13 cellular contexts compared by ENCODE assay signal in genomic region chr11:34977039-34977906, GRCh38.
A peak's percentile ranks its signal among the peaks of the same experiment; 100 is the strongest.
DNase-seq lines count a peak whose midpoint lies in the region; TF ChIP-seq lines count a peak whose summit lies in the region.
"Had no signal": no experiment of that assay in that cellular context is flagged by ENCODE, and none has a peak within 500 bp of the region (broad histone marks: within the 10 kb centered on the region; RNA-seq: fewer than 3 reads in every experiment).

No MANE protein-coding gene starts in this region.

- DNase-seq in SIG-M5 treated with dmso at 0.1 percent for 504 hours (lab: John Stamatoyannopoulos, UW; ENCODE audit: unreplicated experiment) (peak; percentile 39), SIG-M5 (lab: John Stamatoyannopoulos, UW) (no peak), SK-N-SH (no peak), fibroblast of the conjunctiva (ENCODE audit: low read depth) (peak; percentile 42), uterus (no peak), GM10248 (ENCODE audit: extremely low spot score) (no peak), NCI-H1092 treated with DMSO at 0.1 percent for 48 hours (lab: John Stamatoyannopoulos, UW) (no peak), pons (ENCODE audit: low spot score) (no peak)
- DNase-seq: amygdala, immature natural killer cell, NCI-H774, posterior cingulate gyrus had no signal

- no peaks in the 10 kb centered on the region for H4K20me1 ChIP-seq in SK-N-SH (ENCODE audit: insufficient read depth)

- 6% methylated on average over 6 of the region's 6 CpGs for WGBS in SK-N-SH (ENCODE audit: low lambda C conversion rate)

- H3K27ac ChIP-seq in SK-N-SH (ENCODE audit: low read depth in 2 of 2, low read length in 1 of 2) (peak overlapping the region; percentile 84 to 91; a peak in 3 of 4 replicates), uterus (peak overlapping the region; percentile 64 to 72)

- peak overlapping the region; percentile 62 for H3K9ac ChIP-seq in SK-N-SH

- peaks cover 0 to 41% of the 10 kb centered on the region in 2 experiments for H3K4me1 ChIP-seq in SK-N-SH (ENCODE audit: control insufficient read depth in 1 of 2, insufficient read depth in 2 of 2, low read depth in 1 of 2, low read length in 1 of 2)
- peaks cover 0 to 9% of the 10 kb centered on the region in 2 donors for H3K4me1 ChIP-seq in uterus

- TF ChIP-seq CTCF in SK-N-SH (IDR thresholded peaks at IDR 0.05) (no peak), uterus (IDR thresholded peaks at IDR 0.05) (no peak), GM10248 (IDR thresholded peaks at IDR 0.05; ENCODE audit: control extremely low read depth, extremely low read depth, low read depth, missing control alignments) (no peak)

- peak overlapping the region in 1 of 2 experiments; percentile 43; a peak in 2 of 4 replicates for H3K4me3 ChIP-seq in SK-N-SH (ENCODE audit: low read depth in 2 of 2, low read length in 1 of 2)
- no peak overlapping the region for H3K4me3 ChIP-seq in uterus
- H3K4me3 ChIP-seq: GM12878 had no signal

- H3F3A ChIP-seq in SK-N-SH (replicated peaks; ENCODE audit: insufficient read depth): peaks cover 38% of the 10 kb centered on the region

- H2AFZ ChIP-seq in SK-N-SH (ENCODE audit: low read depth): no peak overlapping the region

- CTCF ChIA-PET in SK-N-SH (lab: Yijun Ruan, JAX) (interaction anchor here (0.7 to 1.2 kb wide), 5 partner anchors 9 to 415 kb away, joined by 3 to 4 read pairs (median 3); no protein-coding TSS in a partner anchor), GM10248 (lab: Yijun Ruan, JAX) (interaction anchor here (0.7 to 1.1 kb wide), 6 partner anchors 10 to 414 kb away, joined by 3 read pairs; no protein-coding TSS in a partner anchor)

- H3K79me2 ChIP-seq in SK-N-SH (ENCODE audit: insufficient read depth): peaks cover 19% of the 10 kb centered on the region; the same call in 1 of the 2 replicates

- intact Hi-C loops in uterus (cut with DNase I; ENCODE audit: low total_unique reads): no loop called here

- H3K27me3 ChIP-seq in SK-N-SH (ENCODE audit: insufficient read depth) (no peaks in the 10 kb centered on the region), uterus (no peaks in the 10 kb centered on the region)

- POLR2A ChIA-PET in SK-N-SH (lab: Yijun Ruan, JAX) (no interaction called here), GM10248 (lab: Yijun Ruan, JAX) (no interaction called here)

- TF ChIP-seq RAD21 in SK-N-SH (IDR thresholded peaks at IDR 0.05; ENCODE audit: low read length): no peak

- H3K4me2 ChIP-seq in SK-N-SH: peak overlapping the region; percentile 50

- H3K9me2 ChIP-seq in SK-N-SH: no peaks in the 10 kb centered on the region

- TF ChIP-seq POLR2A in uterus (IDR thresholded peaks at IDR 0.05): no peak

- H3K36me3 ChIP-seq in SK-N-SH (replicated peaks in 1 of 2; ENCODE audit: control insufficient read depth in 1 of 2, insufficient read depth in 2 of 2, low read length in 1 of 2): peaks cover 21 to 40% of the 10 kb centered on the region in 2 experiments
- no peaks in the 10 kb centered on the region for H3K36me3 ChIP-seq in uterus

- peak; percentile 65 to 94 for TF ChIP-seq EP300 in SK-N-SH (IDR thresholded peaks at IDR 0.05; ENCODE audit: borderline replicate concordance in 1 of 2, low read depth in 1 of 2, low read length in 1 of 2)

- H3K9me3 ChIP-seq in SK-N-SH (no peaks in the 10 kb centered on the region), uterus (no peaks in the 10 kb centered on the region)

TF ChIP-seq in SK-N-SH, 30 proteins besides CTCF, POLR2A, EP300 and RAD21:
- peak; percentile 43; the same call in 1 of the 2 replicates for TF ChIP-seq ELF1 (IDR thresholded peaks at IDR 0.05)
- peak; percentile 70 for TF ChIP-seq FOSL2 (IDR thresholded peaks at IDR 0.05; ENCODE audit: borderline replicate concordance, low read depth)
- no peak for TF ChIP-seq NRF1 (IDR thresholded peaks at IDR 0.05; ENCODE audit: low read depth, low read length)
- peak; percentile 84 for TF ChIP-seq NFIC (IDR thresholded peaks at IDR 0.05; ENCODE audit: borderline replicate concordance)
- peak; percentile 94 for TF ChIP-seq TCF12 (IDR thresholded peaks at IDR 0.05)
- TF ChIP-seq TEAD4 (IDR thresholded peaks at IDR 0.05; ENCODE audit: borderline replicate concordance, insufficient read depth): peak; percentile 93
- no peak for TF ChIP-seq POLR2AphosphoS5 (IDR thresholded peaks at IDR 0.05; ENCODE audit: low read depth, low read length)
- TF ChIP-seq GABPA (IDR thresholded peaks at IDR 0.05; ENCODE audit: low read depth): no peak
- peak; percentile 74; the same call in 1 of the 2 replicates for TF ChIP-seq FOXM1 (IDR thresholded peaks at IDR 0.05; ENCODE audit: low read depth)
- 0 out of 2 replicates have a peak, but pooled peaks have one; percentile 5 for TF ChIP-seq MAX (IDR thresholded peaks at IDR 0.05; ENCODE audit: low read depth)
- peak; percentile 89 for TF ChIP-seq JUND (IDR thresholded peaks at IDR 0.05)
- peak; percentile 97 for TF ChIP-seq PBX3 (IDR thresholded peaks at IDR 0.05)
- peak; percentile 10; the same call in 1 of the 2 replicates for TF ChIP-seq TAF1 (IDR thresholded peaks at IDR 0.05; ENCODE audit: borderline replicate concordance, low read depth, low read length)

Comparison
In these comparisons a context has a peak if more than half of its experiments do, and no peak if none do; other contexts are left out.
1. DNase-seq: peak in SIG-M5 treated with dmso at 0.1 percent for 504 hours (single experiment) and fibroblast of the conjunctiva (single experiment); none in SIG-M5 (single experiment), SK-N-SH (single experiment), uterus (0 of 2), GM10248 (single experiment), NCI-H1092 treated with DMSO at 0.1 percent for 48 hours (single experiment) and pons (single experiment).